8 cellular contexts compared by ENCODE assay signal in genomic region chr17:38257013-38257621, GRCh38. TPM values are rescaled to one million over a fixed set of nuclear protein-coding genes. Genes with fewer than 3 reads are reported as not detected.
DNase-seq lines count a peak whose midpoint lies in the region; ATAC-seq lines count a peak whose summit lies in the region.
"Not testable (repeated sequence)": the region's sequence is repeated elsewhere in the genome, so short reads cannot be mapped to it uniquely, and the experiment has no call there.

No MANE protein-coding gene starts in this region.

- H3K27me3 ChIP-seq in mononuclear cell (ENCODE audit: insufficient read depth, low read length): not testable (repeated sequence)

- peak; percentile 71 for ATAC-seq in GM21528 (IDR thresholded peaks at IDR 0.05; ENCODE audit: low FRiP score, unreplicated experiment)

- not testable (repeated sequence) for H3K4me1 ChIP-seq in mononuclear cell (ENCODE audit: insufficient read depth, low read length)

- H3K4me3 ChIP-seq in mononuclear cell (ENCODE audit: low read length): peak overlapping the region; percentile 32

- DNase-seq in D341Med (ENCODE audit: low spot score) (peak; percentile 94), HuH-7 (ENCODE audit: low spot score) (peak; percentile 80), OCI-M1 (lab: John Stamatoyannopoulos, UW) (peak; percentile 86), activated T-cell treated with anti-CD3 and anti-CD28 coated beads for 4 hours (peak; percentile 80), epithelial cell of prostate (ENCODE audit: low read depth, low spot score) (peak; percentile 36)
- peak; percentile 53 to 72 for DNase-seq in stimulated activated CD8-positive, alpha-beta memory T cell treated with anti-CD3 and anti-CD28 coated beads, Interleukin-2, amount 100 ng/mL, for 1 hour (ENCODE audit: low read depth in 2 of 2)

- not testable (repeated sequence) for H3K9me3 ChIP-seq in mononuclear cell (ENCODE audit: low read depth, low read length)

- peak overlapping the region; percentile 79 for H3K27ac ChIP-seq in epithelial cell of prostate

RNA-seq across cellular contexts. Expression of gene MRPL45, which starts 39.9 kb away (rescaled TPM):
- 17.2 TPM for total RNA-seq in mononuclear cell

Comparison
In these comparisons a context has a peak if more than half of its experiments do, and no peak if none do; other contexts are left out.
1. Peak in every context shown above with its lines: DNase-seq, ATAC-seq, H3K4me3 ChIP-seq and H3K27ac ChIP-seq.
2. DNase-seq: peak in every context shown above with its lines; median percentile 94 in D341Med; 86 in OCI-M1; 80 in HuH-7; 80 in activated T-cell treated with anti-CD3 and anti-CD28 coated beads for 4 hours; 62 in stimulated activated CD8-positive, alpha-beta memory T cell treated with anti-CD3 and anti-CD28 coated beads, Interleukin-2, amount 100 ng/mL, for 1 hour; 36 in epithelial cell of prostate.